Comparison of ENCODE assay signal across 9 cellular contexts in genomic region chr2:168751104-168751768, GRCh38. TPM values are rescaled to one million over a fixed set of nuclear protein-coding genes. Genes with fewer than 3 reads are reported as not detected.
DNase-seq lines count a peak whose midpoint lies in the region; ATAC-seq and TF ChIP-seq lines count a peak whose summit lies in the region.
"Had no signal": no experiment of that assay in that cellular context is flagged by ENCODE, and none has a peak within 500 bp of the region (broad histone marks: within the 10 kb centered on the region; RNA-seq: fewer than 3 reads in every experiment).

No MANE protein-coding gene starts in this region.

- H3K9me3 Mint-ChIP-seq in type B pancreatic cell = no peaks in the 10 kb centered on the region

- H3K4me3 Mint-ChIP-seq in type B pancreatic cell = no peak overlapping the region

- peak; percentile 27 for DNase-seq in GM10266 (ENCODE audit: extremely low spot score)
- DNase-seq in GM19238 (ENCODE audit: insufficient read length, low spot score) = peak; percentile 5
- DNase-seq in activated gamma-delta T cell treated with anti-CD3 and anti-CD28 coated beads, Interleukin-2, amount 50 U/mL, for 16 hours (ENCODE audit: low read depth) = peak; percentile 4
- no peak for DNase-seq in type B pancreatic cell (ENCODE audit: extremely low spot score, unreplicated experiment)
- no peak for DNase-seq in kidney glomerular epithelial cell (lab: John Stamatoyannopoulos, UW)
- DNase-seq in NCI-H187 (lab: John Stamatoyannopoulos, UW) = no peak

- no peak overlapping the region for H3K27ac Mint-ChIP-seq in type B pancreatic cell

- H3K4me1 Mint-ChIP-seq in type B pancreatic cell (ENCODE audit: unreplicated experiment) = peaks cover 22% of the 10 kb centered on the region

- TF ChIP-seq CTCF in GM10266 (IDR thresholded peaks at IDR 0.05; ENCODE audit: control insufficient read depth, insufficient read depth, low read depth, missing control alignments) (no peak), type B pancreatic cell (conservative IDR thresholded peaks at IDR 0.05) (no peak)

- H3K27me3 Mint-ChIP-seq in type B pancreatic cell = no peaks in the 10 kb centered on the region

- ATAC-seq in HG03095 (IDR thresholded peaks at IDR 0.05; ENCODE audit: unreplicated experiment) (peak; percentile 82), GM19324 (IDR thresholded peaks at IDR 0.05; ENCODE audit: low FRiP score, unreplicated experiment) (no peak)

- H3K36me3 Mint-ChIP-seq in type B pancreatic cell = peaks cover 15% of the 10 kb centered on the region

RNA-seq across cellular contexts. Expression of gene NOSTRIN, which starts 51.2 kb away (rescaled TPM):
- 2.4 and 2.5 TPM in 2 replicates for total RNA-seq in type B pancreatic cell (ENCODE audit: low replicate concordance)
- total RNA-seq: activated CD8-positive, alpha-beta memory T cell treated with anti-CD3 and anti-CD28 coated beads for 36 hours had no signal

Comparison
In these comparisons a context has a peak if more than half of its experiments do, and no peak if none do; other contexts are left out.
1. DNase-seq: peak in GM10266 (single experiment), GM19238 (single experiment) and activated gamma-delta T cell treated with anti-CD3 and anti-CD28 coated beads, Interleukin-2, amount 50 U/mL, for 16 hours (single experiment); none in type B pancreatic cell (single experiment), kidney glomerular epithelial cell (single experiment) and NCI-H187 (0 of 2).